Comparison of ENCODE assay signal across 7 cellular contexts in genomic region chr3:47283193-47283537, GRCh38. TPM values are rescaled to one million over a fixed set of nuclear protein-coding genes. Genes with fewer than 3 reads are reported as not detected.
DNase-seq lines count a peak whose midpoint lies in the region; ATAC-seq and TF ChIP-seq lines count a peak whose summit lies in the region.

No MANE protein-coding gene starts in this region.

- ATAC-seq in GM18502 (IDR thresholded peaks at IDR 0.05; ENCODE audit: poor library complexity, unreplicated experiment): peak; percentile 4

- H3K27ac ChIP-seq in ascending aorta (peak overlapping the region; percentile 89 to 94), iPS-20b (ENCODE audit: low read length) (peak overlapping the region; percentile 11)

- H3K36me3 ChIP-seq in ascending aorta (peaks cover 0 to 4% of the 10 kb centered on the region in 2 donors), iPS-20b (ENCODE audit: insufficient read depth, low read depth, low read length) (peaks cover 15% of the 10 kb centered on the region)

- TF ChIP-seq CTCF in LNCaP clone FGC (IDR thresholded peaks at IDR 0.05; ENCODE audit: control insufficient read depth, extremely low read depth, insufficient read depth) (no peak), ascending aorta (IDR thresholded peaks at IDR 0.05) (no peak)

- H3K9me3 ChIP-seq in ascending aorta (no peaks in the 10 kb centered on the region), iPS-20b (ENCODE audit: insufficient read depth, low read depth, low read length) (no peaks in the 10 kb centered on the region)

- intact Hi-C loops in ascending aorta (cut with DNase I): loop anchor here (2.0 to 10.0 kb wide), 4 partner anchors 84 to 348 kb away; partner anchors contain the start of genes PTPN23 and SETD2

- H3K4me3 ChIP-seq in LNCaP clone FGC (ENCODE audit: low read depth, low read length) (peak overlapping the region; percentile 96), ascending aorta (peak overlapping the region; percentile 74), iPS-20b (ENCODE audit: low read length) (peak overlapping the region; percentile 90)

- H3K4me1 ChIP-seq in ascending aorta: peaks cover 7 to 27% of the 10 kb centered on the region in 2 donors
- peaks cover 3% of the 10 kb centered on the region; the same call in 1 of the 2 replicates for H3K4me1 ChIP-seq in iPS-20b (ENCODE audit: insufficient read depth, low read length)

- peak overlapping the region; percentile 90; the same call in 1 of the 2 replicates for H3K9ac ChIP-seq in iPS-20b (ENCODE audit: low read depth, low read length)

- no peaks in the 10 kb centered on the region for H3K27me3 ChIP-seq in ascending aorta
- no peaks in the 10 kb centered on the region for H3K27me3 ChIP-seq in iPS-20b (ENCODE audit: insufficient read depth, low read length)

- no peak for DNase-seq in LNCaP clone FGC (ENCODE audit: low read depth)
- DNase-seq in ascending aorta (ENCODE audit: low spot score in 2 of 2): no peak
- peak; percentile 44 for DNase-seq in stimulated activated CD4-positive, alpha-beta T cell treated with anti-CD3 and anti-CD28 coated beads, Interleukin-15, amount 100 ng/mL, for 24 hours
- DNase-seq in MV-4-11 (lab: John Stamatoyannopoulos, UW): no peak
- no peak for DNase-seq in cerebellar nuclear complex (lab: John Stamatoyannopoulos, UW)

RNA-seq across cellular contexts. Expression of gene KLHL18, which starts 0.4 kb away (rescaled TPM):
- 1.8 TPM for total RNA-seq in ascending aorta

RNA-seq across cellular contexts. Expression of gene KIF9, which starts 0.6 kb away (rescaled TPM):
- total RNA-seq in ascending aorta: not detected
